11 cellular contexts compared by ENCODE assay signal in the genomic region with DNA sequence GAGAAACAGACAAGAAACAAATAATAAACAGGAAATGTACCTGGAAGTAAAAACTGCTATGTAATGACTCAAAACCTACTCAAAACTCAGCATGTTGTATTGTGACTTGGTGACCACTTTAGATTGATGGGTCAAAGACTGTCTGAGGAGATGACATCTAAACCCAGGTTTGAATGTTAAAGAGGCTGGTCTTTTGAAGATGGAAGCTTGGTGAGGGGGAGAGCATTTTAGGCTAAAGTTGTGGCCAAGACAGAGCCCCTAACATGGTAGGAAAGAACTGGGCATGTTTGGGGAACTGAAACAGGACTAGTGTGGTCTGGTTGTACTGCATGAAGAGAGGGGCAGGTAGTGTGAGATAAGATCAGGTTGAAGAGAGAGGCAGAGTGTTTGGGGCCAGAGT.
DNase-seq lines count a peak whose midpoint lies in the region; ATAC-seq, FAIRE-seq and TF ChIP-seq lines count a peak whose summit lies in the region.
"Had no signal": no experiment of that assay in that cellular context is flagged by ENCODE, and none has a peak within 500 bp of the region (broad histone marks: within the 10 kb centered on the region; RNA-seq: fewer than 3 reads in every experiment).

No MANE protein-coding gene starts in this region.

- H4K20me1 ChIP-seq in Karpas-422 (ENCODE audit: insufficient read depth, low read depth, low read length), result no peaks in the 10 kb centered on the region
- no peaks in the 10 kb centered on the region for H4K20me1 ChIP-seq in PC-9 (ENCODE audit: insufficient read depth)

- H3K4me2 ChIP-seq in Karpas-422 (ENCODE audit: low read depth, low read length, poor library complexity, severe bottlenecking) (no peak overlapping the region), PC-9 (no peak overlapping the region)

- H3K4me1 ChIP-seq in Karpas-422 (ENCODE audit: low read length), result no peaks in the 10 kb centered on the region
- no peaks in the 10 kb centered on the region for H3K4me1 ChIP-seq in PC-9 (replicated peaks; ENCODE audit: insufficient read depth)

- CTCF ChIA-PET in PC-9 (lab: Charles Lee), result no interaction called here

- POLR2A ChIA-PET in PC-9 (lab: Charles Lee; ENCODE audit: unreplicated experiment), result no interaction called here

- H3K9ac ChIP-seq in Karpas-422 (ENCODE audit: low read length), result no peak overlapping the region

- H2AFZ ChIP-seq in Karpas-422 (ENCODE audit: low read length) (no peak overlapping the region), PC-9 (no peak overlapping the region)

- intact Hi-C loops in PC-9 (cut with micrococcal nuclease; ENCODE audit: unreplicated experiment), result no loop called here

- no peaks in the 10 kb centered on the region for H3F3A ChIP-seq in PC-9 (ENCODE audit: insufficient read depth, low read depth)

- TF ChIP-seq CTCF in PC-9 (conservative IDR thresholded peaks at IDR 0.05), result no peak

- H3K9me3 ChIP-seq in Karpas-422 (ENCODE audit: low read length), result no peaks in the 10 kb centered on the region
- H3K9me3 ChIP-seq in PC-9 (ENCODE audit: insufficient read depth, low read depth), result no peaks in the 10 kb centered on the region
- H3K9me3 ChIP-seq: thoracic aorta had no signal

- DNase-seq in GM19239 (ENCODE audit: insufficient read length, low spot score), result peak; percentile 14
- peak; percentile 43 for DNase-seq in Karpas-422
- no peak for DNase-seq in urothelium cell line (ENCODE audit: low spot score)
- no peak for DNase-seq in PC-9
- no peak for DNase-seq in mesenteric fat pad (ENCODE audit: low spot score)
- no peak for DNase-seq in amygdala (lab: John Stamatoyannopoulos, UW)
- DNase-seq: activated CD4-positive, alpha-beta T cell treated with anti-CD3 and anti-CD28 coated beads, Interleukin-2, amount 10 ng/mL, durations not matched to agents 7 days and 5 days; NCI-H1436 treated with DMSO at 0.1 percent for 48 hours had no signal

- ATAC-seq in HG02798 (IDR thresholded peaks at IDR 0.05; ENCODE audit: poor library complexity, unreplicated experiment), result peak; percentile 88

- H3K79me2 ChIP-seq in Karpas-422 (ENCODE audit: low read length) (no peaks in the 10 kb centered on the region), PC-9 (ENCODE audit: low read depth) (no peaks in the 10 kb centered on the region)

- H3K27ac ChIP-seq in Karpas-422 (ENCODE audit: low read length) (no peak overlapping the region), PC-9 (no peak overlapping the region)
- H3K27ac ChIP-seq: thoracic aorta had no signal

- no TSS peak for BruUV-seq in PC-9 (replicated peaks; lab: Mats Ljungman, UMichigan)

- FAIRE-seq in GM19239 (lab: Jason Lieb, UNC) (peak; percentile 98), urothelium cell line (lab: Jason Lieb, UNC) (peak; percentile 97)
- FAIRE-seq: endothelial cell of umbilical vein had no signal

- H3K9me2 ChIP-seq in Karpas-422 (replicated peaks; ENCODE audit: insufficient read depth, low read length) (no peaks in the 10 kb centered on the region), PC-9 (ENCODE audit: insufficient read depth) (no peaks in the 10 kb centered on the region)

- H3K4me3 ChIP-seq in Karpas-422 (ENCODE audit: low read length) (no peak overlapping the region), PC-9 (no peak overlapping the region)
- H3K4me3 ChIP-seq: thoracic aorta had no signal

- no peaks in the 10 kb centered on the region; the same call in 1 of the 2 replicates for H3K27me3 ChIP-seq in Karpas-422 (ENCODE audit: low read length)
- no peaks in the 10 kb centered on the region for H3K27me3 ChIP-seq in PC-9 (ENCODE audit: insufficient read depth, low read depth)

- H3K36me3 ChIP-seq in Karpas-422 (ENCODE audit: insufficient read depth, low read length), result no peaks in the 10 kb centered on the region
- H3K36me3 ChIP-seq in PC-9 (ENCODE audit: low read depth), result no peaks in the 10 kb centered on the region
- H3K36me3 ChIP-seq: thoracic aorta had no signal

Comparison
In these comparisons a context has a peak if more than half of its experiments do, and no peak if none do; other contexts are left out.
1. DNase-seq: peak in GM19239 (single experiment) and Karpas-422 (single experiment); none in urothelium cell line (single experiment), PC-9 (0 of 2), mesenteric fat pad (single experiment) and amygdala (0 of 56).